Comparison of ENCODE assay signal across 8 cellular contexts in the genomic region with DNA sequence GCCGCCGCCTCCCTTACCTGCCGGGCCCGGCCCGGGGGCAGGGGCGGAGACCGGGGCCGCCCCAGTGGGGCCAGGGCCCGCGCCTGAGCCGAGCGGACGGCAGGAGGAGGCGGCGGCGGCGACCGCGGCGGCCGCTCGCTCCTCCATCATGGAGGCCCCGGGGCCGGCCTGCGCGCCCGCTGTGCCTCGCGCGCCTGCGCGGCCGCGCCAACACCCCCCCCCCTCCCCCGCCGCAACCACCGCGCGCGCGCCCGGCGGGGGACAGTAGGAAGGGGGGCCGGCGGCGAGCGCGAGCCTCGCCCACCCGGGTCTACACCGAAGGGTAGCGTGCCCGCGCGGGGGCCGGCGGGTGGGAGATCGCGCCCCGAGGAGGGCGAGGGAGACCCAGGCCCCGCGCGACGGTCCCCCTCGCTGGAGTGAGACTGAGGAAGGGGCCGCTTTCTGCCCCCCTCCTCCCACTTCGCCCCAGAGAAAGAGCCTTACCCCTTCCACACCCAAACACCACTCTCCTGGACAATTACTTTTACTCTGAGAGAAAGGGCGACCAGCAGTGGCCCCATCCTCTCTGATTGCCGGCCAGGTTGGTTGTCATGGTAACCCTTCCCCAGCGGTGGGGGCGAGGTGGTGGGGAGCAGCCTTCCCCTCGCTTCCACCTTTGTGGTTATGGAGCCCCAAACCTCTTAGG. TPM values are rescaled to one million over a fixed set of nuclear protein-coding genes. Genes with fewer than 3 reads are reported as not detected.
DNase-seq lines count a peak whose midpoint lies in the region; ATAC-seq and TF ChIP-seq lines count a peak whose summit lies in the region.

A gene with protein sequence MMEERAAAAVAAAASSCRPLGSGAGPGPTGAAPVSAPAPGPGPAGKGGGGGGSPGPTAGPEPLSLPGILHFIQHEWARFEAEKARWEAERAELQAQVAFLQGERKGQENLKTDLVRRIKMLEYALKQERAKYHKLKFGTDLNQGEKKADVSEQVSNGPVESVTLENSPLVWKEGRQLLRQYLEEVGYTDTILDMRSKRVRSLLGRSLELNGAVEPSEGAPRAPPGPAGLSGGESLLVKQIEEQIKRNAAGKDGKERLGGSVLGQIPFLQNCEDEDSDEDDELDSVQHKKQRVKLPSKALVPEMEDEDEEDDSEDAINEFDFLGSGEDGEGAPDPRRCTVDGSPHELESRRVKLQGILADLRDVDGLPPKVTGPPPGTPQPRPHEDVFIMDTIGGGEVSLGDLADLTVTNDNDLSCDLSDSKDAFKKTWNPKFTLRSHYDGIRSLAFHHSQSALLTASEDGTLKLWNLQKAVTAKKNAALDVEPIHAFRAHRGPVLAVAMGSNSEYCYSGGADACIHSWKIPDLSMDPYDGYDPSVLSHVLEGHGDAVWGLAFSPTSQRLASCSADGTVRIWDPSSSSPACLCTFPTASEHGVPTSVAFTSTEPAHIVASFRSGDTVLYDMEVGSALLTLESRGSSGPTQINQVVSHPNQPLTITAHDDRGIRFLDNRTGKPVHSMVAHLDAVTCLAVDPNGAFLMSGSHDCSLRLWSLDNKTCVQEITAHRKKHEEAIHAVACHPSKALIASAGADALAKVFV (minus strand): TSS at position 170 of the 685 bp plus-strand sequence. CDS start 20 bp downstream, at position 150.

- intact Hi-C loops in head of caudate nucleus (cut with DNase I) (loop anchor here (5.0 kb wide), 1 partner anchor 144 kb away; a partner anchor contains a TSS), ovary (cut with DNase I) (loop anchor here in 1 of 4 donors (10.0 kb wide), 1 partner anchor 142 kb away; a partner anchor contains a TSS), vagina (cut with DNase I) (no loop called here)

- H3K36me3 ChIP-seq in ovary (no peaks in the 10 kb centered on the region), vagina (no peaks in the 10 kb centered on the region)

- peaks cover 11% of the 10 kb centered on the region for H3K4me1 ChIP-seq in ovary (ENCODE audit: insufficient read depth)
- H3K4me1 ChIP-seq in vagina = peaks cover 50% of the 10 kb centered on the region

- H3K27ac ChIP-seq in RWPE1 (peak within 1 kb of the TSS; percentile 84), ovary (peak within 1 kb of the TSS; percentile 83 to 93), vagina (peak within 1 kb of the TSS; percentile 96)

- WGBS in ovary, 3 donors = 0 to 2% (median 1%) methylated on average over 18 to 48 of the region's 73 CpGs

- TF ChIP-seq CTCF in RWPE1 (conservative IDR thresholded peaks at IDR 0.05; ENCODE audit: low read depth) = no peak
- TF ChIP-seq CTCF in ovary (IDR thresholded peaks at IDR 0.05) = no peak
- TF ChIP-seq CTCF in vagina (IDR thresholded peaks at IDR 0.05) = no peak

- CTCF ChIA-PET in RWPE1 (lab: Yijun Ruan, JAX) = interaction anchor here (0.7 kb wide), 1 partner anchor 112 kb away, joined by 3 read pairs; no protein-coding TSS in a partner anchor

- TF ChIP-seq POLR2A in ovary (IDR thresholded peaks at IDR 0.05) (no peak), vagina (IDR thresholded peaks at IDR 0.05) (peak in 1 of 2 donors; percentile 52)

- H3K27ac Mint-ChIP-seq in activated naive CD4-positive, alpha-beta T cell treated with anti-CD3 and anti-CD28 coated beads, Interleukin-2, amount 50 U/mL, for 72 hours = peak within 1 kb of the TSS; percentile 96 to 99

- DNase-seq in NCI-H2029 (lab: John Stamatoyannopoulos, UW) (peak; percentile 28), NCI-H2029 treated with DMSO at 0.1 percent for 48 hours (lab: John Stamatoyannopoulos, UW) (no peak), RWPE1 (ENCODE audit: low spot score) (peak; percentile 90), head of caudate nucleus (peak in 33 of 42 donors; percentile 31 to 81 (median 65)), ovary (peak; percentile 52 to 79 (median 66)), vagina (ENCODE audit: extremely low spot score in 2 of 2) (no peak)
- peak in 1 of 2 donors; percentile 42 for DNase-seq in activated naive CD4-positive, alpha-beta T cell treated with anti-CD3 and anti-CD28 coated beads, Interleukin-2, amount 50 U/mL, for 72 hours (ENCODE audit: low spot score in 2 of 2)

- peaks cover 12 to 13% of the 10 kb centered on the region in 2 donors for H3K36me3 Mint-ChIP-seq in activated naive CD4-positive, alpha-beta T cell treated with anti-CD3 and anti-CD28 coated beads, Interleukin-2, amount 50 U/mL, for 72 hours

- ATAC-seq in HG03342 (IDR thresholded peaks at IDR 0.05; ENCODE audit: unreplicated experiment) = peak; percentile 41
- peak; percentile 75 to 77 for ATAC-seq in activated naive CD4-positive, alpha-beta T cell treated with anti-CD3 and anti-CD28 coated beads, Interleukin-2, amount 50 U/mL, for 72 hours

- POLR2A ChIA-PET in RWPE1 (lab: Yijun Ruan, JAX; ENCODE audit: low non-redundant PET) = no interaction called here

- TF ChIP-seq EP300 in ovary (IDR thresholded peaks at IDR 0.05) = no peak

- H3K9me3 Mint-ChIP-seq in activated naive CD4-positive, alpha-beta T cell treated with anti-CD3 and anti-CD28 coated beads, Interleukin-2, amount 50 U/mL, for 72 hours = no peaks in the 10 kb centered on the region

- H3K9me3 ChIP-seq in ovary (no peaks in the 10 kb centered on the region), vagina (no peaks in the 10 kb centered on the region)

- H3K27me3 ChIP-seq in ovary = no peaks in the 10 kb centered on the region
- H3K27me3 ChIP-seq in vagina = no peaks in the 10 kb centered on the region

- peak within 1 kb of the TSS; percentile 95 for H3K4me3 ChIP-seq in ovary
- H3K4me3 ChIP-seq in vagina = peak within 1 kb of the TSS; percentile 86 to 87

RNA-seq across cellular contexts. Expression of the gene that starts here (rescaled TPM):
- total RNA-seq in activated naive CD4-positive, alpha-beta T cell treated with anti-CD3 and anti-CD28 coated beads, Interleukin-2, amount 50 U/mL, for 72 hours = 100 to 1,000 TPM in 1 of 2 donors, 10 to 100 TPM in 1; 67.3 to 117 TPM
- 10 to 100 TPM; 37.3 to 85.3 (median 59.1) TPM for total RNA-seq in ovary
- polyA plus RNA-seq in ovary = 10 to 100 TPM; 34.8 to 59.3 TPM
- total RNA-seq in vagina = 85.0 TPM

Comparison
In these comparisons a context has a peak if more than half of its experiments do, and no peak if none do; other contexts are left out.
1. DNase-seq: peak in NCI-H2029 (single experiment), RWPE1 (single experiment), head of caudate nucleus (33 of 42) and ovary (5 of 5); none in NCI-H2029 treated with DMSO at 0.1 percent for 48 hours (single experiment) and vagina (0 of 2).
2. Peak in every context shown above with its lines, with median percentiles within 50 percentile points of each other: H3K27ac ChIP-seq.